ENCODE assay signal across 20 cellular contexts in genomic region chr9:103361906-103362305, GRCh38.
"Had no signal": no experiment of that assay in that cellular context is flagged by ENCODE, and none has a peak within 500 bp of the region (broad histone marks: within the 10 kb centered on the region; RNA-seq: fewer than 3 reads in every experiment).

No MANE protein-coding gene starts in this region.

- ATAC-seq: heart left ventricle; left lobe of liver; mucosa of descending colon; naive thymus-derived CD8-positive, alpha-beta T cell; stimulated activated naive B cell treated with anti-CD40 and anti-IgM and Interleukin-4, amounts not matched to agents 10 μg/mL and 1 μg/mL and 100 μg/mL, for 72 hours; stimulated activated naive CD8-positive, alpha-beta T cell treated with anti-CD3 and anti-CD28 coated beads, Interleukin-15, amount 100 ng/mL, for 72 hours; upper lobe of right lung had no signal

- FAIRE-seq: frontal cortex, islet of Langerhans had no signal

- DNase-seq: colonic mucosa; dermis blood vessel endothelial cell; heart left ventricle; hippocampal formation; kidney glomerular epithelial cell; mucosa of descending colon; naive thymus-derived CD8-positive, alpha-beta T cell; nucleus accumbens; ovary; stimulated activated CD4-positive, alpha-beta T cell treated with anti-CD3 and anti-CD28 coated beads, Interleukin-4, amount 100 ng/mL, for 1 hour; stimulated activated naive B cell treated with anti-CD40 and anti-IgM and Interleukin-4, amounts not matched to agents 10 μg/mL and 1 μg/mL and 100 μg/mL, for 72 hours; stimulated activated naive CD8-positive, alpha-beta T cell treated with anti-CD3 and anti-CD28 coated beads, Interleukin-15, amount 100 ng/mL, for 72 hours; testis; upper lobe of right lung had no signal

- H3K4me3 ChIP-seq: colonic mucosa, heart left ventricle, mucosa of descending colon, ovary, right atrium auricular region, testis, tibial nerve, upper lobe of right lung, vagina had no signal

- H3K36me3 ChIP-seq: colonic mucosa, heart left ventricle, ovary, right atrium auricular region, tibial nerve, upper lobe of right lung, vagina had no signal

- H3K27me3 ChIP-seq: colonic mucosa, heart left ventricle, ovary, right atrium auricular region, testis, tibial nerve, upper lobe of right lung, vagina had no signal
